Comparison of ENCODE assay signal across 8 cellular contexts in the genomic region with DNA sequence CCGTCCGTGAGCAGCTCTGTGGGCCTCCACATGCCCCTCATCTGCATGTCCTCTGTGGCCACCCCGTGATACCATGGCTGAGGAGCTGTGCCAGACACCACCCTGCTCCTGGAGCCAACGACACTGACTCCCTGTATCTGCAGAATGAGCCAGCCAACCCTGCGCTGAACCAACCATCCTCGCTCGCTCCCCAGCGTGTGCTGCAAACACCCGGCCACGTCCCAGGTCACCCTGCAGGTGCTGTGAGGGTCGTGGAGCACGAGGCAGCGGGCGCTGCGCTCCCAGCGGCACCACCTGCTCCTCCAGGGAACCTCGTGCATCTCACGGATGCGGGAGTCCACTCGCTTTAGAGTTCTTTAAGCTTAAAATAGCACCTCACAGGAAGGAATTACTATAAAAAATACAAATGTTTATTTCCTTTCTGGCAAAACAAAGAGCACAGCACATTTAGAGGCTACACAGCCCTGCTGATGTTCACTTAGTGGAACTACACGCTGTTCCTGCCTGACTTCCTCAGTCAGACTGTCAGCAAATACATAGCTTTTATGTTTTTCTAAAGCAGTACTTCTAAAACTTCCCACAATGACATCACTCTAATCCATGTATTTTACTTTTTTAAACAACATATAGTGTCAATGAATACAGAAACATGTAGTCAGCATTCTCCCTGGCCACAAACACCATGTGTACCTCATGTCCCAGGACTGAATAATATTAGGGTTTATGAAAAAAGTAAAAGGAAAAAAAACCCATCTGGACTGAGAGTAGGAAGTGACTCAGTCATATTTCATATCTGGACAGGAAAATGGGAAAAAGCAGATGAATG. TPM values are rescaled to one million over a fixed set of nuclear protein-coding genes. Genes with fewer than 3 reads are reported as not detected.
A peak's percentile ranks its signal among the peaks of the same experiment; 100 is the strongest.
DNase-seq lines count a peak whose midpoint lies in the region; ATAC-seq, FAIRE-seq and TF ChIP-seq lines count a peak whose summit lies in the region.
"Had no signal": no experiment of that assay in that cellular context is flagged by ENCODE, and none has a peak within 500 bp of the region (broad histone marks: within the 10 kb centered on the region; RNA-seq: fewer than 3 reads in every experiment).

No MANE protein-coding gene starts in this region.

- no peaks in the 10 kb centered on the region for H3K27me3 ChIP-seq in IMR-90 (ENCODE audit: control insufficient read depth, insufficient read depth, low read length)
- no peaks in the 10 kb centered on the region for H3K27me3 ChIP-seq in HepG2 (ENCODE audit: control insufficient read depth in 1 of 2, insufficient read depth in 2 of 2, low read length in 2 of 2)
- no peaks in the 10 kb centered on the region for H3K27me3 ChIP-seq in subcutaneous abdominal adipose tissue (ENCODE audit: control insufficient read depth in 5 of 5, insufficient read depth in 4 of 5, low read length in 5 of 5)
- no peaks in the 10 kb centered on the region for H3K27me3 ChIP-seq in MM.1S (replicated peaks; ENCODE audit: insufficient read depth, low read length)

- peaks cover 46% of the 10 kb centered on the region for H4K20me1 ChIP-seq in IMR-90 (ENCODE audit: insufficient read depth, low read length)
- peaks cover 16% of the 10 kb centered on the region; the same call in 1 of the 2 replicates for H4K20me1 ChIP-seq in HepG2 (ENCODE audit: insufficient read depth, low read length)
- no peaks in the 10 kb centered on the region for H4K20me1 ChIP-seq in MM.1S (ENCODE audit: insufficient read depth, low read length)

- H2BK120ac ChIP-seq in IMR-90 (ENCODE audit: low read depth, low read length) = peak overlapping the region; percentile 23; the same call in 1 of the 2 replicates

- 74% methylated on average over 15 of the region's 21 CpGs; no CpG with 5 or more reads in 1 of the 2 experiments for WGBS in IMR-90 (ENCODE audit: extremely low coverage in 2 of 2, insufficient read length in 1 of 2), 2 experiments
- 98% methylated on average over 20 of the region's 21 CpGs for WGBS in HepG2 (ENCODE audit: low lambda C conversion rate)

- peaks cover 27% of the 10 kb centered on the region for H3K4me1 ChIP-seq in IMR-90 (ENCODE audit: control insufficient read depth, insufficient read depth, low read length)
- peaks cover 10% of the 10 kb centered on the region; the same call in 1 of the 2 replicates for H3K4me1 ChIP-seq in HepG2 (ENCODE audit: insufficient read depth, low read length)
- peaks cover 6 to 24% (median 13%) of the 10 kb centered on the region in 5 donors for H3K4me1 ChIP-seq in subcutaneous abdominal adipose tissue (ENCODE audit: control insufficient read depth in 5 of 5, insufficient read depth in 5 of 5, low read length in 5 of 5)
- H3K4me1 ChIP-seq in MM.1S (ENCODE audit: low read length) = no peaks in the 10 kb centered on the region

- TF ChIP-seq RAD21 in IMR-90 (IDR thresholded peaks at IDR 0.05; ENCODE audit: low read length) (no peak), HepG2 (CRISPR knock-in tag; IDR thresholded peaks at IDR 0.05) (no peak)

- peak; percentile 97 for DNase-seq in IMR-90
- no peak for DNase-seq in HepG2 (ENCODE audit: low spot score)
- DNase-seq in nucleus accumbens (lab: John Stamatoyannopoulos, UW) = no peak
- DNase-seq in MM.1S = no peak
- no peak for DNase-seq in cortex of kidney (lab: John Stamatoyannopoulos, UW)

- H3K4ac ChIP-seq in IMR-90 (ENCODE audit: low read depth, low read length) = peak overlapping the region; percentile 48

- no peaks in the 10 kb centered on the region for H3K9me2 ChIP-seq in MM.1S (replicated peaks; ENCODE audit: insufficient read depth, low read length)

- CTCF ChIA-PET in IMR-90 (lab: Yijun Ruan, JAX) = interaction anchor here (1.0 to 1.5 kb wide), 3 partner anchors 9 to 135 kb away, joined by 4 read pairs; no protein-coding TSS in a partner anchor
- CTCF ChIA-PET in HepG2 (lab: Yijun Ruan, JAX; ENCODE audit: low intra/inter-chr PET ratio, low total read pairs) = no interaction called here

- H3K56ac ChIP-seq in IMR-90 (ENCODE audit: extremely low read depth, insufficient read depth, low read length) = no peak overlapping the region; the same call in 1 of the 2 replicates

- peak overlapping the region; percentile 66 for H3K4me2 ChIP-seq in IMR-90 (ENCODE audit: low read depth, low read length)
- H3K4me2 ChIP-seq in HepG2 (ENCODE audit: low read depth, low read length) = no peak overlapping the region
- H3K4me2 ChIP-seq in MM.1S (ENCODE audit: low read depth, low read length) = no peak overlapping the region

- BruUV-seq in IMR-90 (replicated peaks; lab: Mats Ljungman, UMichigan) (no TSS peak), HepG2 (replicated peaks; lab: Mats Ljungman, UMichigan) (no TSS peak)

- H2BK15ac ChIP-seq in IMR-90 (ENCODE audit: low read depth, low read length) = no peak overlapping the region

- no peak overlapping the region for H2AK9ac ChIP-seq in IMR-90 (replicated peaks; ENCODE audit: low read depth, low read length, poor library complexity)

- H4K8ac ChIP-seq in IMR-90 (ENCODE audit: low read depth in 2 of 2, low read length in 2 of 2) = peak overlapping the region in 1 of 2 experiments; percentile 9; a peak in 1 of 4 replicates

- TF ChIP-seq POLR2A in IMR-90 (IDR thresholded peaks at IDR 0.05; ENCODE audit: low read depth, low read length) = peak; percentile 39; the same call in 1 of the 2 replicates
- TF ChIP-seq POLR2A in HepG2 (IDR thresholded peaks at IDR 0.05; ENCODE audit: insufficient read depth in 1 of 2, low read depth in 2 of 2, low read length in 2 of 2) = no peak

- peak overlapping the region; percentile 14 for H2BK5ac ChIP-seq in IMR-90 (ENCODE audit: low read depth, low read length, poor library complexity, severe bottlenecking)

- no peak overlapping the region for H3K23ac ChIP-seq in IMR-90 (ENCODE audit: low read depth, low read length)

- H3K36me3 ChIP-seq in IMR-90 (ENCODE audit: control insufficient read depth, insufficient read depth, low read length) = peaks cover 3% of the 10 kb centered on the region; the same call in 1 of the 2 replicates
- peaks cover 23 to 38% of the 10 kb centered on the region in 2 experiments for H3K36me3 ChIP-seq in HepG2 (replicated peaks in 1 of 2; ENCODE audit: control insufficient read depth in 1 of 2, insufficient read depth in 2 of 2, low read length in 2 of 2)
- H3K36me3 ChIP-seq in subcutaneous abdominal adipose tissue (ENCODE audit: control insufficient read depth in 5 of 5, insufficient read depth in 5 of 5, low read length in 5 of 5) = peaks cover 0 to 14% (median 12%) of the 10 kb centered on the region in 5 donors
- H3K36me3 ChIP-seq in MM.1S (replicated peaks; ENCODE audit: insufficient read depth, low read length) = no peaks in the 10 kb centered on the region

- H3K27ac ChIP-seq in IMR-90 (ENCODE audit: insufficient read depth, low read length) (peak overlapping the region; percentile 66), cingulate gyrus (ENCODE audit: low read depth, low read length) (peak overlapping the region; percentile 19), HepG2 (ENCODE audit: extremely low read length, insufficient read depth, low read length) (no peak overlapping the region), subcutaneous abdominal adipose tissue (ENCODE audit: low read depth, low read length) (peak overlapping the region; percentile 60), MM.1S (ENCODE audit: low read length) (no peak overlapping the region)

- no peak overlapping the region for H3K18ac ChIP-seq in IMR-90 (ENCODE audit: low read depth, low read length)

- dilution Hi-C loops in IMR-90 (cut with HindIII; ENCODE audit: low sequenced_read_pairs, unreplicated experiment) = no loop called here

- H4K5ac ChIP-seq in IMR-90 (ENCODE audit: low read depth, low read length) = no peak overlapping the region

- no peak overlapping the region for H3K9ac ChIP-seq in IMR-90 (ENCODE audit: low read depth, low read length)
- no peak overlapping the region for H3K9ac ChIP-seq in HepG2 (ENCODE audit: insufficient read depth, low read depth, low read length)
- peak overlapping the region in 3 of 5 donors; percentile 11 to 44 (median 42) for H3K9ac ChIP-seq in subcutaneous abdominal adipose tissue (ENCODE audit: low read length in 5 of 5)
- no peak overlapping the region for H3K9ac ChIP-seq in MM.1S (ENCODE audit: low read length)

- ATAC-seq in IMR-90 (ENCODE audit: low read depth) (peak; percentile 80), HepG2 (no peak; the same call in 2 of the 3 replicates)

- no peak overlapping the region for H2BK20ac ChIP-seq in IMR-90 (ENCODE audit: low read depth, low read length)

- H2AFZ ChIP-seq in IMR-90 (replicated peaks; ENCODE audit: low read length, poor library complexity) (no peak overlapping the region), HepG2 (ENCODE audit: low read length) (no peak overlapping the region), MM.1S (ENCODE audit: low read length) (no peak overlapping the region)

- H3K9me1 ChIP-seq in IMR-90 (ENCODE audit: insufficient read depth, low read length) = peaks cover 25% of the 10 kb centered on the region

- POLR2A ChIA-PET in IMR-90 (lab: Charles Lee; ENCODE audit: unreplicated experiment) (no interaction called here), HepG2 (lab: Yijun Ruan, JAX) (no interaction called here)

- H3K9me3 ChIP-seq in IMR-90 (ENCODE audit: control insufficient read depth, insufficient read depth, low read length) = no peaks in the 10 kb centered on the region
- H3K9me3 ChIP-seq in HepG2 (ENCODE audit: low read length) = no peaks in the 10 kb centered on the region
- H3K9me3 ChIP-seq in subcutaneous abdominal adipose tissue (ENCODE audit: control insufficient read depth in 5 of 5, low read length in 5 of 5) = no peaks in the 10 kb centered on the region
- H3K9me3 ChIP-seq in MM.1S (replicated peaks; ENCODE audit: insufficient read depth, low read length) = no peaks in the 10 kb centered on the region

- H3K79me2 ChIP-seq in HepG2 (ENCODE audit: insufficient read depth, low read length) (peaks cover 20% of the 10 kb centered on the region), MM.1S (ENCODE audit: low read length) (no peaks in the 10 kb centered on the region)

- peak overlapping the region; percentile 83 for H2AK5ac ChIP-seq in IMR-90 (ENCODE audit: low read depth, low read length)

- H3F3A ChIP-seq in MM.1S (ENCODE audit: insufficient read depth, low read length) = no peaks in the 10 kb centered on the region

- in situ Hi-C loops in IMR-90 (cut with MboI; ENCODE audit: low sequenced_read_pairs) = no loop called here
- in situ Hi-C loops in HepG2 (cut with HindIII; ENCODE audit: extremely low pct_ligation_motif_present, low pct_unique_long_range_greater_than_20kb) = no loop called here

- intact Hi-C loops in IMR-90 (cut with micrococcal nuclease) = no loop called here
- intact Hi-C loops in HepG2 (cut with micrococcal nuclease; ENCODE audit: unreplicated experiment) = no loop called here

- no peak overlapping the region for H3K4me3 ChIP-seq in IMR-90 (ENCODE audit: insufficient read depth, low read depth, low read length)
- H3K4me3 ChIP-seq in HepG2 (replicated peaks in 1 of 3; ENCODE audit: insufficient read depth in 1 of 3, low read depth in 2 of 3, low read length in 3 of 3) = no peak overlapping the region
- peak overlapping the region in 3 of 5 donors; percentile 22 to 49 (median 47) for H3K4me3 ChIP-seq in subcutaneous abdominal adipose tissue (ENCODE audit: low read depth in 1 of 5, low read length in 5 of 5)
- no peak overlapping the region for H3K4me3 ChIP-seq in MM.1S (ENCODE audit: low read length)

- peak overlapping the region; percentile 34; the same call in 1 of the 2 replicates for H3K14ac ChIP-seq in IMR-90 (replicated peaks; ENCODE audit: low read depth, low read length)

- FAIRE-seq in HepG2 (lab: Jason Lieb, UNC) = no peak
- FAIRE-seq: GM18507 had no signal

- 0 out of 2 replicates have a peak overlapping the region, but pooled peaks have one; percentile 2 for H4K91ac ChIP-seq in IMR-90 (ENCODE audit: insufficient read depth, low read depth, low read length)

- peaks cover 24 to 88% of the 10 kb centered on the region in 2 experiments; a peak in 3 of 4 replicates for H3K79me1 ChIP-seq in IMR-90 (ENCODE audit: low read depth in 1 of 2, low read length in 2 of 2)

- TF ChIP-seq CTCF in IMR-90 (conservative IDR thresholded peaks at IDR 0.05; ENCODE audit: low read depth, low read length) (no peak), HepG2 (CRISPR knock-in tag; IDR thresholded peaks at IDR 0.05) (no peak), MM.1S (IDR thresholded peaks at IDR 0.05; ENCODE audit: low read length) (no peak)

- no peak for TF ChIP-seq EP300 in HepG2 (IDR thresholded peaks at IDR 0.05; ENCODE audit: low read depth in 2 of 2, low read length in 2 of 2)
- no peak for TF ChIP-seq EP300 in HepG2 (CRISPR knock-in tag; IDR thresholded peaks at IDR 0.05; ENCODE audit: borderline replicate concordance)

RNA-seq across cellular contexts. Expression of a gene that starts 43.5 kb away (rescaled TPM):
- total RNA-seq in IMR-90 (2012; rRNA removed) (23.5 and 25.3 TPM in 2 replicates), HepG2 (2016; rRNA removed; fragmentation: Illumina TruSeq; extraction: Trizol) (15.7 and 30.6 TPM in 2 replicates)
- polyA plus RNA-seq in IMR-90 (2012; rRNA removed) (46.9 and 57.7 TPM in 2 replicates), HepG2 (2011; rRNA removed) (37.4 and 37.9 TPM in 2 replicates)
- 30.4 and 40.6 TPM in 2 replicates for polyA plus RNA-seq in IMR-90 (2012; cell fraction: cytosol; rRNA removed)
- polyA plus RNA-seq in IMR-90 (2012; cell fraction: nucleus; rRNA removed; ENCODE audit: low replicate concordance) = 7.3 and 33.0 TPM in 2 replicates
- 5.5 and 7.0 TPM in 2 replicates for total RNA-seq in HepG2 (2016; cell fraction: cytosol; rRNA removed; fragmentation: Illumina TruSeq; extraction: Trizol; ENCODE audit: low read depth)
- 15.9 and 27.1 TPM in 2 replicates for total RNA-seq in HepG2 (2016; cell fraction: insoluble cytoplasmic fraction; rRNA removed; fragmentation: Illumina TruSeq; extraction: Trizol)
- total RNA-seq in HepG2 (2016; cell fraction: membrane; rRNA removed; fragmentation: Illumina TruSeq; extraction: Trizol) = 24.8 and 26.3 TPM in 2 replicates
- total RNA-seq in HepG2 (2016; cell fraction: nucleus; rRNA removed; fragmentation: Illumina TruSeq; extraction: Trizol) = 22.0 and 22.3 TPM in 2 replicates
- polyA plus RNA-seq in HepG2 (2011; cell fraction: cytosol; rRNA removed) = 18.1 and 36.3 TPM in 2 replicates
- polyA plus RNA-seq in HepG2 (2011; cell fraction: nucleus; rRNA removed) = 15.1 and 23.4 TPM in 2 replicates
- polyA plus RNA-seq in HepG2 (2012) = 68.5 and 98.3 TPM in 2 replicates
- 9.9 and 13.1 TPM in 2 replicates for polyA plus RNA-seq in HepG2 (2016; cell fraction: cytosol; fragmentation: Illumina TruSeq; extraction: Trizol; ENCODE audit: low read depth)
- 65.5 and 71.9 TPM in 2 replicates for polyA plus RNA-seq in HepG2 (2016; cell fraction: insoluble cytoplasmic fraction; fragmentation: Illumina TruSeq; extraction: Trizol; ENCODE audit: low read depth)
- polyA plus RNA-seq in HepG2 (2016; cell fraction: membrane; fragmentation: Illumina TruSeq; extraction: Trizol; ENCODE audit: low read depth) = 26.7 and 27.4 TPM in 2 replicates
- polyA plus RNA-seq in HepG2 (2016; cell fraction: nucleus; fragmentation: Illumina TruSeq; extraction: Trizol; ENCODE audit: insufficient read depth, low read depth) = 42.6 and 45.0 TPM in 2 replicates
- 13.2 and 15.8 TPM in 2 replicates for polyA minus RNA-seq in HepG2 (2011; rRNA and poly(A)+ RNA removed; ENCODE audit: low replicate concordance)
- polyA minus RNA-seq in HepG2 (2011; cell fraction: cytosol; rRNA and poly(A)+ RNA removed) = 22.2 and 35.4 TPM in 2 replicates
- 23.0 and 32.7 TPM in 2 replicates for polyA minus RNA-seq in HepG2 (2011; cell fraction: nucleus; rRNA and poly(A)+ RNA removed)

RNA-seq across cellular contexts. Expression of a gene that starts 52.0 kb away (rescaled TPM):
- total RNA-seq in IMR-90 (2012; rRNA removed) (10.4 and 10.6 TPM in 2 replicates), HepG2 (2016; rRNA removed; fragmentation: Illumina TruSeq; extraction: Trizol) (81.3 and 92.4 TPM in 2 replicates)
- polyA plus RNA-seq in IMR-90 (2012; rRNA removed) (16.9 and 20.7 TPM in 2 replicates), HepG2 (2011; rRNA removed) (101 and 118 TPM in 2 replicates)
- 10.1 and 14.2 TPM in 2 replicates for polyA plus RNA-seq in IMR-90 (2012; cell fraction: cytosol; rRNA removed)
- polyA plus RNA-seq in IMR-90 (2012; cell fraction: nucleus; rRNA removed; ENCODE audit: low replicate concordance) = 54.4 and 120 TPM in 2 replicates
- total RNA-seq in HepG2 (2016; cell fraction: cytosol; rRNA removed; fragmentation: Illumina TruSeq; extraction: Trizol; ENCODE audit: low read depth) = 18.3 and 22.9 TPM in 2 replicates
- 64.5 and 91.5 TPM in 2 replicates for total RNA-seq in HepG2 (2016; cell fraction: insoluble cytoplasmic fraction; rRNA removed; fragmentation: Illumina TruSeq; extraction: Trizol)
- 33.7 and 38.0 TPM in 2 replicates for total RNA-seq in HepG2 (2016; cell fraction: membrane; rRNA removed; fragmentation: Illumina TruSeq; extraction: Trizol)
- total RNA-seq in HepG2 (2016; cell fraction: nucleus; rRNA removed; fragmentation: Illumina TruSeq; extraction: Trizol) = 94.4 and 107 TPM in 2 replicates
- 51.6 and 63.1 TPM in 2 replicates for polyA plus RNA-seq in HepG2 (2011; cell fraction: cytosol; rRNA removed)
- 393 and 579 TPM in 2 replicates for polyA plus RNA-seq in HepG2 (2011; cell fraction: nucleus; rRNA removed)
- polyA plus RNA-seq in HepG2 (2012) = 75.5 and 101 TPM in 2 replicates
- 6.1 and 6.4 TPM in 2 replicates for polyA plus RNA-seq in HepG2 (2016; cell fraction: cytosol; fragmentation: Illumina TruSeq; extraction: Trizol; ENCODE audit: low read depth)
- polyA plus RNA-seq in HepG2 (2016; cell fraction: insoluble cytoplasmic fraction; fragmentation: Illumina TruSeq; extraction: Trizol; ENCODE audit: low read depth) = 57.9 and 71.3 TPM in 2 replicates
- polyA plus RNA-seq in HepG2 (2016; cell fraction: membrane; fragmentation: Illumina TruSeq; extraction: Trizol; ENCODE audit: low read depth) = 18.2 and 18.3 TPM in 2 replicates
- polyA plus RNA-seq in HepG2 (2016; cell fraction: nucleus; fragmentation: Illumina TruSeq; extraction: Trizol; ENCODE audit: insufficient read depth, low read depth) = 256 and 269 TPM in 2 replicates
- 29.6 and 164 TPM in 2 replicates for polyA minus RNA-seq in HepG2 (2011; rRNA and poly(A)+ RNA removed; ENCODE audit: low replicate concordance)
- 53.4 and 63.9 TPM in 2 replicates for polyA minus RNA-seq in HepG2 (2011; cell fraction: cytosol; rRNA and poly(A)+ RNA removed)
- 202 and 208 TPM in 2 replicates for polyA minus RNA-seq in HepG2 (2011; cell fraction: nucleus; rRNA and poly(A)+ RNA removed)

RNA-seq across cellular contexts. Expression of a gene that starts 57.2 kb away (rescaled TPM):
- total RNA-seq in IMR-90 (2012; rRNA removed) (2.5 and 2.8 TPM in 2 replicates), HepG2 (2016; rRNA removed; fragmentation: Illumina TruSeq; extraction: Trizol) (12.5 and 20.4 TPM in 2 replicates)
- polyA plus RNA-seq in IMR-90 (2012; rRNA removed) (5.3 and 7.4 TPM in 2 replicates), HepG2 (2011; rRNA removed) (12.4 and 13.9 TPM in 2 replicates)
- polyA plus RNA-seq in IMR-90 (2012; cell fraction: cytosol; rRNA removed) = 3.1 and 5.0 TPM in 2 replicates
- 18.4 and 27.2 TPM in 2 replicates for polyA plus RNA-seq in IMR-90 (2012; cell fraction: nucleus; rRNA removed; ENCODE audit: low replicate concordance)
- 10.4 and 15.8 TPM in 2 replicates for total RNA-seq in HepG2 (2016; cell fraction: cytosol; rRNA removed; fragmentation: Illumina TruSeq; extraction: Trizol; ENCODE audit: low read depth)
- total RNA-seq in HepG2 (2016; cell fraction: insoluble cytoplasmic fraction; rRNA removed; fragmentation: Illumina TruSeq; extraction: Trizol) = 11.4 and 19.2 TPM in 2 replicates
- total RNA-seq in HepG2 (2016; cell fraction: membrane; rRNA removed; fragmentation: Illumina TruSeq; extraction: Trizol) = 9.4 and 10.4 TPM in 2 replicates
- 21.7 and 25.2 TPM in 2 replicates for total RNA-seq in HepG2 (2016; cell fraction: nucleus; rRNA removed; fragmentation: Illumina TruSeq; extraction: Trizol)
- polyA plus RNA-seq in HepG2 (2011; cell fraction: cytosol; rRNA removed) = 7.2 and 8.1 TPM in 2 replicates
- polyA plus RNA-seq in HepG2 (2011; cell fraction: nucleus; rRNA removed) = 44.4 and 55.9 TPM in 2 replicates
- polyA plus RNA-seq in HepG2 (2012) = 24.9 and 25.6 TPM in 2 replicates
- 0.75 and 0.90 TPM in 2 replicates for polyA plus RNA-seq in HepG2 (2016; cell fraction: cytosol; fragmentation: Illumina TruSeq; extraction: Trizol; ENCODE audit: low read depth)
- polyA plus RNA-seq in HepG2 (2016; cell fraction: insoluble cytoplasmic fraction; fragmentation: Illumina TruSeq; extraction: Trizol; ENCODE audit: low read depth) = 19.5 and 24.4 TPM in 2 replicates
- polyA plus RNA-seq in HepG2 (2016; cell fraction: membrane; fragmentation: Illumina TruSeq; extraction: Trizol; ENCODE audit: low read depth) = 3.1 and 3.9 TPM in 2 replicates
- 46.5 and 48.4 TPM in 2 replicates for polyA plus RNA-seq in HepG2 (2016; cell fraction: nucleus; fragmentation: Illumina TruSeq; extraction: Trizol; ENCODE audit: insufficient read depth, low read depth)
- 16.6 and 28.7 TPM in 2 replicates for polyA minus RNA-seq in HepG2 (2011; rRNA and poly(A)+ RNA removed; ENCODE audit: low replicate concordance)
- polyA minus RNA-seq in HepG2 (2011; cell fraction: cytosol; rRNA and poly(A)+ RNA removed) = 20.6 and 23.9 TPM in 2 replicates
- polyA minus RNA-seq in HepG2 (2011; cell fraction: nucleus; rRNA and poly(A)+ RNA removed) = 24.0 and 26.7 TPM in 2 replicates

Comparison
In these comparisons a context has a peak if more than half of its experiments do, and no peak if none do; other contexts are left out.
1. H3K27ac ChIP-seq: peak in IMR-90 (single experiment), cingulate gyrus (single experiment) and subcutaneous abdominal adipose tissue (single experiment); none in HepG2 (single experiment) and MM.1S (single experiment).
2. H3K4me3 ChIP-seq: peak in subcutaneous abdominal adipose tissue (3 of 5); none in IMR-90 (single experiment), HepG2 (0 of 3) and MM.1S (single experiment).
3. H3K9ac ChIP-seq: peak in subcutaneous abdominal adipose tissue (3 of 5); none in IMR-90 (single experiment), HepG2 (single experiment) and MM.1S (single experiment).